Comparison of ENCODE assay signal across 14 cellular contexts in genomic region chr1:56302878-56303277, GRCh38.
"Had no signal": no experiment of that assay in that cellular context is flagged by ENCODE, and none has a peak within 500 bp of the region (broad histone marks: within the 10 kb centered on the region; RNA-seq: fewer than 3 reads in every experiment).

No MANE protein-coding gene starts in this region.

- H3K36me3 ChIP-seq: esophagus muscularis mucosa, right atrium auricular region, tibial artery had no signal

- H3K27ac ChIP-seq: esophagus muscularis mucosa, skin epidermis, tibial artery had no signal

- H3K4me3 ChIP-seq: esophagus muscularis mucosa, right atrium auricular region, skin epidermis, tibial artery had no signal

- DNase-seq: activated CD4-positive, CD25-positive, alpha-beta regulatory T cell treated with anti-CD3 and anti-CD28 coated beads, Interleukin-2, amount 50 U/mL, for 72 hours; activated T-cell treated with anti-CD3 and anti-CD28 coated beads, Interleukin-2, amount 50 U/mL, for 24 hours; amniotic stem cell; cortex of kidney; effector CD4-positive, alpha-beta T cell; hippocampal formation; mesendoderm; stimulated activated CD4-positive, alpha-beta T cell treated with anti-CD3 and anti-CD28 coated beads, Interleukin-4, amount 100 ng/mL, for 24 hours; stimulated activated naive CD4-positive, alpha-beta T cell; tibial artery had no signal

- H3K4me1 ChIP-seq: esophagus muscularis mucosa had no signal

- ATAC-seq: natural killer cell treated with Interleukin-12 subunit alpha and Interleukin-12 subunit beta and Interleukin-15 and Interleukin-18, amount 100 ng/mL, for 72 hours had no signal

- H3K27me3 ChIP-seq: esophagus muscularis mucosa, right atrium auricular region, tibial artery had no signal

- H3K9me3 ChIP-seq: esophagus muscularis mucosa, right atrium auricular region, tibial artery had no signal
